Comparison of ENCODE assay signal across 13 cellular contexts in genomic region chr1:99571092-99571734, GRCh38.
DNase-seq lines count a peak whose midpoint lies in the region; ATAC-seq and TF ChIP-seq lines count a peak whose summit lies in the region.
"Had no signal": no experiment of that assay in that cellular context is flagged by ENCODE, and none has a peak within 500 bp of the region (broad histone marks: within the 10 kb centered on the region; RNA-seq: fewer than 3 reads in every experiment).

No MANE protein-coding gene starts in this region.

- no peaks in the 10 kb centered on the region for H4K20me1 ChIP-seq in DOHH2 (ENCODE audit: control insufficient read depth, insufficient read depth, low read depth, low read length)
- H4K20me1 ChIP-seq: BLaER1 had no signal

- TF ChIP-seq RAD21 in Ishikawa (IDR thresholded peaks at IDR 0.05; ENCODE audit: low read depth) = no peak

- H3K9me3 ChIP-seq in DOHH2 (ENCODE audit: control insufficient read depth, insufficient read depth, low read length) (no peaks in the 10 kb centered on the region), right cardiac atrium (ENCODE audit: control insufficient read depth, low read length) (no peaks in the 10 kb centered on the region), colonic mucosa (no peaks in the 10 kb centered on the region)
- H3K9me3 ChIP-seq: BLaER1, HAP-1 had no signal

- no peaks in the 10 kb centered on the region for H3K36me3 ChIP-seq in DOHH2 (ENCODE audit: control insufficient read depth, low read length)
- no peaks in the 10 kb centered on the region for H3K36me3 ChIP-seq in colonic mucosa
- H3K36me3 ChIP-seq: BLaER1, HAP-1 had no signal

- no peak for TF ChIP-seq CTCF in DOHH2 (IDR thresholded peaks at IDR 0.05; ENCODE audit: low read depth, low read length, poor library complexity, severe bottlenecking)
- no peak for TF ChIP-seq CTCF in colonic mucosa (IDR thresholded peaks at IDR 0.05)

- no peak; the same call in 1 of the 2 replicates for TF ChIP-seq EP300 in Ishikawa (IDR thresholded peaks at IDR 0.05; ENCODE audit: borderline replicate concordance)

- H3K9me2 ChIP-seq in DOHH2 (replicated peaks; ENCODE audit: control insufficient read depth, low read length) = no peaks in the 10 kb centered on the region

- H3K27ac ChIP-seq in DOHH2 (ENCODE audit: low read depth, low read length) (peak overlapping the region; percentile 26), right cardiac atrium (ENCODE audit: low read length) (no peak overlapping the region), colonic mucosa (no peak overlapping the region)
- H3K27ac ChIP-seq: BLaER1, GM23248 had no signal

- WGBS in right cardiac atrium = 62% methylated on average over 6 of the region's 6 CpGs

- intact Hi-C loops in right cardiac atrium (cut with DNase I) (no loop called here), colonic mucosa (cut with DNase I) (no loop called here)

- H3K4me3 ChIP-seq in DOHH2 (ENCODE audit: low read length) = no peak overlapping the region
- no peak overlapping the region for H3K4me3 ChIP-seq in right cardiac atrium (ENCODE audit: low read length)
- H3K4me3 ChIP-seq in colonic mucosa = no peak overlapping the region
- H3K4me3 ChIP-seq: BLaER1, GM23248, HAP-1 had no signal

- peak overlapping the region; percentile 39; the same call in 1 of the 2 replicates for H3K4me2 ChIP-seq in DOHH2 (ENCODE audit: low read length)
- H3K4me2 ChIP-seq: BLaER1 had no signal

- ATAC-seq in right cardiac atrium = no peak

- DNase-seq in NCI-H774 (lab: John Stamatoyannopoulos, UW) = peak; percentile 76
- peak; percentile 20 for DNase-seq in left kidney (ENCODE audit: low read depth, low spot score)
- DNase-seq in stimulated activated CD8-positive, alpha-beta memory T cell treated with anti-CD3 and anti-CD28 coated beads, Interleukin-4, amount 100 ng/mL, for 48 hours = no peak
- no peak for DNase-seq in right cardiac atrium
- no peak for DNase-seq in colonic mucosa
- DNase-seq: 8988T; CD4-positive, alpha-beta memory T cell; DMS79 treated with DMSO at 0.1 percent for 48 hours had no signal

- no peaks in the 10 kb centered on the region for H3K27me3 ChIP-seq in DOHH2 (ENCODE audit: control insufficient read depth, low read length)
- H3K27me3 ChIP-seq in right cardiac atrium (ENCODE audit: control insufficient read depth, insufficient read depth) = no peaks in the 10 kb centered on the region
- H3K27me3 ChIP-seq in colonic mucosa = no peaks in the 10 kb centered on the region
- H3K27me3 ChIP-seq: BLaER1 had no signal

- no peak overlapping the region for H3K9ac ChIP-seq in colonic mucosa (ENCODE audit: low read depth in 2 of 2, low read length in 2 of 2)
- H3K9ac ChIP-seq: BLaER1, GM23248 had no signal

- H3K4me1 ChIP-seq in DOHH2 (ENCODE audit: control insufficient read depth, low read length) (peaks cover 20% of the 10 kb centered on the region), right cardiac atrium (ENCODE audit: control insufficient read depth, insufficient read depth, low read length) (no peaks in the 10 kb centered on the region), colonic mucosa (no peaks in the 10 kb centered on the region)
- H3K4me1 ChIP-seq: BLaER1, HAP-1 had no signal

- H3F3A ChIP-seq in DOHH2 (ENCODE audit: control insufficient read depth, insufficient read depth) = no peaks in the 10 kb centered on the region

- H3K79me2 ChIP-seq in DOHH2 (ENCODE audit: control insufficient read depth, low read length) = no peaks in the 10 kb centered on the region

TF ChIP-seq in Ishikawa, 13 proteins besides CTCF, POLR2A, EP300 and RAD21:
- peak; percentile 42; the same call in 1 of the 2 replicates for TF ChIP-seq TCF12 (IDR thresholded peaks at IDR 0.05; ENCODE audit: low read depth)
- TF ChIP-seq TAF1 (IDR thresholded peaks at IDR 0.05; ENCODE audit: low read depth) = no peak
- no peak for TF ChIP-seq YY1 (IDR thresholded peaks at IDR 0.05; ENCODE audit: low read depth)
- TF ChIP-seq NFIC (IDR thresholded peaks at IDR 0.05) = peak; percentile 41; the same call in 1 of the 2 replicates
- no peak for TF ChIP-seq CREB1 (IDR thresholded peaks at IDR 0.05; ENCODE audit: low read depth)

Comparison
In these comparisons a context has a peak if more than half of its experiments do, and no peak if none do; other contexts are left out.
1. DNase-seq: peak in NCI-H774 (single experiment) and left kidney (single experiment); none in stimulated activated CD8-positive, alpha-beta memory T cell treated with anti-CD3 and anti-CD28 coated beads, Interleukin-4, amount 100 ng/mL, for 48 hours (single experiment), right cardiac atrium (0 of 3) and colonic mucosa (single experiment).